ENCODE assay signal across 23 cellular contexts in the genomic region with DNA sequence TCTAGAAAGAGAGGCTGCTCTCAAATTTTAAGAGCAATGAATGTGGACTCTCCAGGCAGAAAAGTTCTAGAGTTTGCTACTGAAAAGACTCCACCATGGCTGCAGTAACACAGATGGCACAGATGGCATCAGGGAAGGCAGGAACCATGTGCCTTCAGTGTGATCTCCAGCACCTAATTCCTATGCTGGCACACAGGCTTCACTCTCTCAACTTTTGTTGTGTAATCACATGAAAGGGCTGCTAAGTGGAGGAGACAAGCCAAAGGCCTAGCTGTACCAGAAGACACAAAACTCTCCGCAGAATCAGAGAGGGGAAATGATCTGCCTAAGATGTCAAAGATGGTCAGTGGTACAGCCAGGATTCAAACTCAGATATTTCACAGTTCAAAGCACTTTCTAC. TPM values are rescaled to one million over a fixed set of nuclear protein-coding genes. Genes with fewer than 3 reads are reported as not detected.
A peak's percentile ranks its signal among the peaks of the same experiment; 100 is the strongest.
DNase-seq lines count a peak whose midpoint lies in the region; ATAC-seq and TF ChIP-seq lines count a peak whose summit lies in the region.
"Had no signal": no experiment of that assay in that cellular context is flagged by ENCODE, and none has a peak within 500 bp of the region (broad histone marks: within the 10 kb centered on the region; RNA-seq: fewer than 3 reads in every experiment).

No MANE protein-coding gene starts in this region.

- no peak for TF ChIP-seq POLR2A in gastrocnemius medialis (IDR thresholded peaks at IDR 0.05)

- H3K36me3 Mint-ChIP-seq in endodermal cell (ENCODE audit: low read depth), result peaks cover 31% of the 10 kb centered on the region

- DNase-seq in Right ventricle myocardium inferior (ENCODE audit: missing footprints) (no peak), left ventricle myocardium inferior (no peak), G401 (ENCODE audit: low spot score) (peak; percentile 10), endodermal cell (no peak), gastrocnemius medialis (peak; percentile 51 to 55), epidermal melanocyte (ENCODE audit: insufficient read length, low spot score) (no peak), D341Med (ENCODE audit: low spot score) (no peak)
- DNase-seq: Calu3, DMS53, H9, NCI-H1048, NCI-H1417, NCI-H1694 treated with DMSO at 0.1 percent for 48 hours, NCI-H2081, NCI-H2227 treated with DMSO at 0.1 percent for 48 hours, NCI-H526 treated with DMSO at 0.1 percent for 48 hours, SIG-M5, SK-N-SH, SW 1271 had no signal

- ATAC-seq in Right ventricle myocardium inferior, result peak; percentile 49
- peak; percentile 93 to 97 for ATAC-seq in gastrocnemius medialis
- ATAC-seq: A549, Panc1 had no signal

- H3K4me3 ChIP-seq in left ventricle myocardium inferior (no peak overlapping the region), endodermal cell (ENCODE audit: low read length) (no peak overlapping the region), gastrocnemius medialis (no peak overlapping the region)
- H3K4me3 ChIP-seq: A549 had no signal

- no peaks in the 10 kb centered on the region for H3K27me3 ChIP-seq in left ventricle myocardium inferior (ENCODE audit: low read depth)
- H3K27me3 ChIP-seq in endodermal cell (ENCODE audit: control insufficient read depth, insufficient read depth, low read length, poor library complexity, severe bottlenecking), result no peaks in the 10 kb centered on the region
- H3K27me3 ChIP-seq in gastrocnemius medialis, result no peaks in the 10 kb centered on the region

- TF ChIP-seq CTCF in left ventricle myocardium inferior (IDR thresholded peaks at IDR 0.05; ENCODE audit: borderline replicate concordance) (no peak), endodermal cell (conservative IDR thresholded peaks at IDR 0.05) (no peak), gastrocnemius medialis (IDR thresholded peaks at IDR 0.05 in 4 of 5, conservative IDR thresholded peaks at IDR 0.05 in 1 of 5) (no peak)

- no peak overlapping the region for H3K4me3 Mint-ChIP-seq in endodermal cell
- H3K4me3 Mint-ChIP-seq: H9, IgD-negative memory B cell had no signal

- peaks cover 18% of the 10 kb centered on the region for H3K4me1 Mint-ChIP-seq in endodermal cell

- WGBS in endodermal cell (ENCODE audit: insufficient coverage in 1 of 2, insufficient read length in 1 of 2), 2 experiments, result 93% methylated on average over 1 of the region's 1 CpG; no CpG with 5 or more reads in 1 of the 2 experiments

- H3K27ac ChIP-seq in left ventricle myocardium inferior (replicated peaks) (no peak overlapping the region), endodermal cell (ENCODE audit: low read depth, low read length) (no peak overlapping the region), gastrocnemius medialis (peak overlapping the region in 3 of 4 donors; percentile 4 to 48 (median 14))
- H3K27ac ChIP-seq: A549, KMS-11 had no signal

- H3K4me1 ChIP-seq in left ventricle myocardium inferior (peaks cover 38% of the 10 kb centered on the region), endodermal cell (ENCODE audit: control insufficient read depth, insufficient read depth, low read length) (no peaks in the 10 kb centered on the region), gastrocnemius medialis (peaks cover 39 to 53% of the 10 kb centered on the region in 2 donors)

- no peaks in the 10 kb centered on the region for H3K27me3 Mint-ChIP-seq in endodermal cell (ENCODE audit: insufficient read depth)
- H3K27me3 Mint-ChIP-seq: IgD-negative memory B cell had no signal

- in situ Hi-C loops in G401 (cut with HindIII; ENCODE audit: low sequenced_read_pairs) (no loop called here), gastrocnemius medialis (cut with MboI; ENCODE audit: low sequenced_read_pairs in 4 of 4) (no loop called here)

- peak overlapping the region; percentile 1 for H3K27ac Mint-ChIP-seq in endodermal cell
- H3K27ac Mint-ChIP-seq: H9, IgD-negative memory B cell had no signal

- no peak overlapping the region for H3K9ac ChIP-seq in endodermal cell (ENCODE audit: extremely low read depth, low read length, poor library complexity, severe bottlenecking)
- H3K9ac ChIP-seq: KMS-11, SK-N-SH had no signal

- H3K36me3 ChIP-seq in left ventricle myocardium inferior (peaks cover 14% of the 10 kb centered on the region), endodermal cell (ENCODE audit: control insufficient read depth, insufficient read depth, low read length) (peaks cover 11% of the 10 kb centered on the region), gastrocnemius medialis (peaks cover 0 to 5% of the 10 kb centered on the region in 2 donors)

- H3K9me3 ChIP-seq in left ventricle myocardium inferior (replicated peaks) (no peaks in the 10 kb centered on the region), endodermal cell (ENCODE audit: control insufficient read depth, low read length) (no peaks in the 10 kb centered on the region), gastrocnemius medialis (no peaks in the 10 kb centered on the region)
- H3K9me3 ChIP-seq: A549, SK-N-SH had no signal

- intact Hi-C loops in Right ventricle myocardium inferior (cut with DNase I) (no loop called here), left ventricle myocardium inferior (cut with micrococcal nuclease) (no loop called here), gastrocnemius medialis (cut with DNase I; ENCODE audit: low total_unique reads) (loop anchor here (5.0 kb wide), 1 partner anchor 107 kb away; no protein-coding TSS in a partner anchor)

- no peaks in the 10 kb centered on the region for H3K9me3 Mint-ChIP-seq in endodermal cell
- H3K9me3 Mint-ChIP-seq: H9, IgD-negative memory B cell had no signal

RNA-seq across cellular contexts. Expression of gene ERI3, which starts 31.1 kb away (rescaled TPM):
- total RNA-seq in Right ventricle myocardium inferior (52.7 TPM), left ventricle myocardium inferior (50.4 TPM), endodermal cell (10 to 100 TPM; 71.9 to 92.1 TPM), gastrocnemius medialis (100 to 1,000 TPM in 1 of 4 donors, 10 to 100 TPM in 3; 53.8 to 101 (median 79.8) TPM)
- 131 and 135 TPM in 2 replicates for total RNA-seq in G401 (2014; rRNA removed; shearing (Covaris generic))
- polyA plus RNA-seq in endodermal cell (2013, experiment 1 of 2), result 56.5 TPM
- 59.4 TPM for polyA plus RNA-seq in endodermal cell (2013, experiment 2 of 2)

Comparison
In these comparisons a context has a peak if more than half of its experiments do, and no peak if none do; other contexts are left out.
1. DNase-seq: peak in G401 (single experiment) and gastrocnemius medialis (2 of 2); none in Right ventricle myocardium inferior (single experiment), left ventricle myocardium inferior (single experiment), endodermal cell (single experiment), epidermal melanocyte (single experiment) and D341Med (single experiment).
2. H3K27ac ChIP-seq: peak in gastrocnemius medialis (3 of 4); none in left ventricle myocardium inferior (single experiment) and endodermal cell (single experiment).